Comparison of ENCODE assay signal across 24 cellular contexts in genomic region chr7:28190077-28190476, GRCh38. TPM values are rescaled to one million over a fixed set of nuclear protein-coding genes. Genes with fewer than 3 reads are reported as not detected.
DNase-seq lines count a peak whose midpoint lies in the region; ATAC-seq and TF ChIP-seq lines count a peak whose summit lies in the region.
"Had no signal": no experiment of that assay in that cellular context is flagged by ENCODE, and none has a peak within 500 bp of the region (broad histone marks: within the 10 kb centered on the region; RNA-seq: fewer than 3 reads in every experiment).

No MANE protein-coding gene starts in this region.

- no peaks in the 10 kb centered on the region for H4K20me1 ChIP-seq in Loucy (ENCODE audit: insufficient read depth, low read length, poor library complexity, severe bottlenecking)

- H3K4me1 ChIP-seq in BE2C (peaks cover 38% of the 10 kb centered on the region), Loucy (ENCODE audit: insufficient read depth, low read length, poor library complexity, severe bottlenecking) (no peaks in the 10 kb centered on the region)
- H3K4me1 ChIP-seq: pancreas had no signal

- DNase-seq in BE2C (peak; percentile 35), amniotic epithelial cell (ENCODE audit: low read depth) (peak; percentile 54), memory B cell (ENCODE audit: low spot score in 2 of 2) (no peak), H4 (ENCODE audit: low spot score) (no peak), dedifferentiated amniotic fluid mesenchymal stem cell (ENCODE audit: extremely low spot score) (no peak)
- DNase-seq: activated CD4-positive, CD25-positive, alpha-beta regulatory T cell treated with anti-CD3 and anti-CD28 coated beads, Interleukin-2, amount 50 U/mL, for 72 hours; activated naive CD8-positive, alpha-beta T cell treated with anti-CD3 and anti-CD28 coated beads, Interleukin-2, amount 10 ng/mL, durations not matched to agents 7 days and 5 days; CD4-positive, CD25-positive, alpha-beta regulatory T cell; DMS79; mammary epithelial cell; NCI-H1092; NCI-H2029; NCI-H446 treated with DMSO at 0.1 percent for 48 hours; NK-92 treated with Interleukin-12 subunit alpha and Interleukin-12 subunit beta, amount 100 ng/mL, for 24 hours; pancreas; T-helper 9 cell had no signal

- ATAC-seq in memory B cell (ENCODE audit: low read depth) (no peak), GM19467 (IDR thresholded peaks at IDR 0.05; ENCODE audit: unreplicated experiment) (no peak), HG03521 (IDR thresholded peaks at IDR 0.05; ENCODE audit: unreplicated experiment) (no peak)
- ATAC-seq: pancreas, sciatic nerve had no signal

- H3K36me3 Mint-ChIP-seq in memory B cell = no peaks in the 10 kb centered on the region
- H3K36me3 Mint-ChIP-seq: activated naive CD8-positive, alpha-beta T cell treated with anti-CD3 and anti-CD28 coated beads, Interleukin-2, amount 10 ng/mL, durations not matched to agents 7 days and 5 days; brain; CD4-positive, CD25-positive, alpha-beta regulatory T cell had no signal

- no peaks in the 10 kb centered on the region for H3K9me3 Mint-ChIP-seq in memory B cell
- H3K9me3 Mint-ChIP-seq: activated naive CD8-positive, alpha-beta T cell treated with anti-CD3 and anti-CD28 coated beads, Interleukin-2, amount 10 ng/mL, durations not matched to agents 7 days and 5 days; brain; CD4-positive, CD25-positive, alpha-beta regulatory T cell; dendritic cell treated with granulocyte-macrophage colony-stimulating factor and Interleukin-4, amounts not matched to agents 40 ng/mL and 50 ng/mL, for 4 days had no signal

- no peaks in the 10 kb centered on the region for H3K27me3 Mint-ChIP-seq in memory B cell
- H3K27me3 Mint-ChIP-seq: dendritic cell treated with granulocyte-macrophage colony-stimulating factor and Interleukin-4, amounts not matched to agents 40 ng/mL and 50 ng/mL, for 4 days had no signal

- H3K4me2 ChIP-seq in Loucy (ENCODE audit: low read depth, low read length, poor library complexity, severe bottlenecking) = peak overlapping the region; percentile 14
- H3K4me2 ChIP-seq: KMS-11 had no signal

- H3K27ac Mint-ChIP-seq in memory B cell = peak overlapping the region; percentile 15
- H3K27ac Mint-ChIP-seq: activated naive CD8-positive, alpha-beta T cell treated with anti-CD3 and anti-CD28 coated beads, Interleukin-2, amount 10 ng/mL, durations not matched to agents 7 days and 5 days; brain; dendritic cell treated with granulocyte-macrophage colony-stimulating factor and Interleukin-4, amounts not matched to agents 40 ng/mL and 50 ng/mL, for 4 days had no signal

- H3K27me3 ChIP-seq in BE2C = no peaks in the 10 kb centered on the region
- H3K27me3 ChIP-seq in Loucy (ENCODE audit: insufficient read depth, low read length, poor library complexity, severe bottlenecking) = no peaks in the 10 kb centered on the region
- H3K27me3 ChIP-seq: pancreas had no signal

- no peaks in the 10 kb centered on the region for H3K9me3 ChIP-seq in BE2C
- no peaks in the 10 kb centered on the region for H3K9me3 ChIP-seq in Loucy (ENCODE audit: insufficient read depth, low read depth, low read length)
- H3K9me3 ChIP-seq: pancreas had no signal

- H3K4me3 ChIP-seq in BE2C (ENCODE audit: low read depth, low read length) = no peak overlapping the region
- H3K4me3 ChIP-seq in Loucy (ENCODE audit: low read length, poor library complexity, severe bottlenecking) = no peak overlapping the region
- H3K4me3 ChIP-seq: pancreas, SK-N-MC had no signal

- H3K79me2 ChIP-seq in Loucy (ENCODE audit: insufficient read depth, low read length) = no peaks in the 10 kb centered on the region

- peak overlapping the region; percentile 84 for H2AFZ ChIP-seq in Loucy (ENCODE audit: low read length)

- no peaks in the 10 kb centered on the region for H3F3A ChIP-seq in Loucy (ENCODE audit: low read depth)

- peaks cover 27% of the 10 kb centered on the region for H3K4me1 Mint-ChIP-seq in memory B cell

- no peaks in the 10 kb centered on the region for H3K9me2 ChIP-seq in Loucy (replicated peaks; ENCODE audit: low read depth, low read length)

- TF ChIP-seq CTCF in BE2C (IDR thresholded peaks at IDR 0.05; ENCODE audit: low read depth, low read length) = no peak
- TF ChIP-seq CTCF in Loucy (conservative IDR thresholded peaks at IDR 0.05; ENCODE audit: low read length) = no peak

- H3K36me3 ChIP-seq in BE2C = no peaks in the 10 kb centered on the region
- H3K36me3 ChIP-seq in Loucy (ENCODE audit: insufficient read depth, low read length) = no peaks in the 10 kb centered on the region
- H3K36me3 ChIP-seq: pancreas had no signal

- peak overlapping the region; percentile 50 for H3K4me3 Mint-ChIP-seq in memory B cell
- H3K4me3 Mint-ChIP-seq: activated naive CD8-positive, alpha-beta T cell treated with anti-CD3 and anti-CD28 coated beads, Interleukin-2, amount 10 ng/mL, durations not matched to agents 7 days and 5 days; brain; CD4-positive, CD25-positive, alpha-beta regulatory T cell; dendritic cell treated with granulocyte-macrophage colony-stimulating factor and Interleukin-4, amounts not matched to agents 40 ng/mL and 50 ng/mL, for 4 days had no signal

- H3K9ac ChIP-seq in Loucy (ENCODE audit: low read depth, low read length, poor library complexity, severe bottlenecking) = no peak overlapping the region
- H3K9ac ChIP-seq: KMS-11 had no signal

RNA-seq across cellular contexts. Expression of gene JAZF1, which starts 9.5 kb away (rescaled TPM):
- 43.4 TPM for polyA plus RNA-seq in BE2C (2012; ENCODE audit: insufficient read depth, insufficient read length, low read depth)
- total RNA-seq in H4 (2014; rRNA removed; shearing (Covaris generic)) = 13.3 and 20.6 TPM in 2 replicates

Comparison
In these comparisons a context has a peak if more than half of its experiments do, and no peak if none do; other contexts are left out.
1. DNase-seq: peak in BE2C (single experiment) and amniotic epithelial cell (single experiment); none in memory B cell (0 of 2), H4 (single experiment) and dedifferentiated amniotic fluid mesenchymal stem cell (single experiment).